ENCODE assay signal across 21 cellular contexts in genomic region chrX:57607295-57608187, GRCh38. TPM values are rescaled to one million over a fixed set of nuclear protein-coding genes. Genes with fewer than 3 reads are reported as not detected.
A peak's percentile ranks its signal among the peaks of the same experiment; 100 is the strongest.
DNase-seq lines count a peak whose midpoint lies in the region; ATAC-seq and TF ChIP-seq lines count a peak whose summit lies in the region.
"Had no signal": no experiment of that assay in that cellular context is flagged by ENCODE, and none has a peak within 500 bp of the region (broad histone marks: within the 10 kb centered on the region; RNA-seq: fewer than 3 reads in every experiment).

No MANE protein-coding gene starts in this region.

- no peak for ATAC-seq in GM18520 (IDR thresholded peaks at IDR 0.05; ENCODE audit: unreplicated experiment)
- ATAC-seq: esophagus mucosa; gastroesophageal sphincter; GM12878; naive thymus-derived CD4-positive, alpha-beta T cell had no signal

- H3K4me1 Mint-ChIP-seq in chondrocyte (ENCODE audit: low read depth) (no peaks in the 10 kb centered on the region), mesothelial cell of epicardium (no peaks in the 10 kb centered on the region)
- H3K4me1 Mint-ChIP-seq: activated CD4-positive, alpha-beta T cell treated with anti-CD3 and anti-CD28 coated beads, Interleukin-2, amount 10 ng/mL, durations not matched to agents 7 days and 5 days; naive thymus-derived CD4-positive, alpha-beta T cell had no signal

- no peak overlapping the region for H3K27ac Mint-ChIP-seq in chondrocyte (ENCODE audit: unreplicated experiment)
- no peak overlapping the region for H3K27ac Mint-ChIP-seq in mesothelial cell of epicardium
- H3K27ac Mint-ChIP-seq: activated CD4-positive, alpha-beta T cell treated with anti-CD3 and anti-CD28 coated beads, Interleukin-2, amount 10 ng/mL, durations not matched to agents 7 days and 5 days; naive thymus-derived CD4-positive, alpha-beta T cell had no signal

- no peaks in the 10 kb centered on the region for H3K36me3 Mint-ChIP-seq in chondrocyte (ENCODE audit: low read depth)
- H3K36me3 Mint-ChIP-seq in mesothelial cell of epicardium, result peaks cover 2% of the 10 kb centered on the region

- DNase-seq in ELF-1 (ENCODE audit: low read depth, low spot score) (peak; percentile 63), NCI-H524 (lab: John Stamatoyannopoulos, UW) (peak; percentile 85 to 93), chondrocyte (ENCODE audit: low spot score) (peak; percentile 54), mesothelial cell of epicardium (ENCODE audit: low spot score in 2 of 2, unreplicated experiment in 2 of 2) (no peak), SHP77 treated with DMSO at 0.1 percent for 48 hours (lab: John Stamatoyannopoulos, UW) (no peak), SKM-1 (lab: John Stamatoyannopoulos, UW; ENCODE audit: unreplicated experiment) (no peak), NCI-H1048 (lab: John Stamatoyannopoulos, UW) (no peak)
- DNase-seq: activated CD4-positive, alpha-beta T cell treated with anti-CD3 and anti-CD28 coated beads, Interleukin-2, amount 10 ng/mL, durations not matched to agents 7 days and 5 days; activated gamma-delta T cell; naive thymus-derived CD4-positive, alpha-beta T cell; NCI-H146; NCI-H2171 treated with DMSO at 0.1 percent for 48 hours; RPMI8226; small intestine; stimulated activated CD4-positive, alpha-beta T cell treated with anti-CD3 and anti-CD28 coated beads, Interleukin-4, amount 100 ng/mL, for 4 hours; SW 1271; uterus had no signal

- peaks cover 37% of the 10 kb centered on the region for H3K9me3 Mint-ChIP-seq in chondrocyte (ENCODE audit: low read depth)
- H3K9me3 Mint-ChIP-seq in mesothelial cell of epicardium, result peaks cover 46% of the 10 kb centered on the region

- TF ChIP-seq CTCF in chondrocyte (IDR thresholded peaks at IDR 0.05) (no peak), mesothelial cell of epicardium (IDR thresholded peaks at IDR 0.05; ENCODE audit: unreplicated experiment) (no peak)

- H3K27me3 Mint-ChIP-seq in chondrocyte (ENCODE audit: low read depth) (no peaks in the 10 kb centered on the region), mesothelial cell of epicardium (ENCODE audit: low read depth) (no peaks in the 10 kb centered on the region)
- H3K27me3 Mint-ChIP-seq: activated CD4-positive, alpha-beta T cell treated with anti-CD3 and anti-CD28 coated beads, Interleukin-2, amount 10 ng/mL, durations not matched to agents 7 days and 5 days; naive thymus-derived CD4-positive, alpha-beta T cell had no signal

- H3K4me3 Mint-ChIP-seq in chondrocyte (ENCODE audit: unreplicated experiment) (no peak overlapping the region), mesothelial cell of epicardium (peak overlapping the region; percentile 51)
- H3K4me3 Mint-ChIP-seq: activated CD4-positive, alpha-beta T cell treated with anti-CD3 and anti-CD28 coated beads, Interleukin-2, amount 10 ng/mL, durations not matched to agents 7 days and 5 days; naive thymus-derived CD4-positive, alpha-beta T cell had no signal

RNA-seq across cellular contexts. Expression of gene ZXDB, which starts 15.7 kb away (rescaled TPM):
- 7.3 to 9.5 TPM (median 9.3 TPM) in 3 replicates for total RNA-seq in chondrocyte
- total RNA-seq in mesothelial cell of epicardium, result 9.0 to 9.7 TPM (median 9.4 TPM) in 3 replicates

Comparison
In these comparisons a context has a peak if more than half of its experiments do, and no peak if none do; other contexts are left out.
1. DNase-seq: peak in ELF-1 (single experiment), NCI-H524 (2 of 2) and chondrocyte (single experiment); none in mesothelial cell of epicardium (0 of 2), SHP77 treated with DMSO at 0.1 percent for 48 hours (single experiment), SKM-1 (single experiment) and NCI-H1048 (single experiment).